Comparison of ENCODE assay signal across 17 cellular contexts in the genomic region with DNA sequence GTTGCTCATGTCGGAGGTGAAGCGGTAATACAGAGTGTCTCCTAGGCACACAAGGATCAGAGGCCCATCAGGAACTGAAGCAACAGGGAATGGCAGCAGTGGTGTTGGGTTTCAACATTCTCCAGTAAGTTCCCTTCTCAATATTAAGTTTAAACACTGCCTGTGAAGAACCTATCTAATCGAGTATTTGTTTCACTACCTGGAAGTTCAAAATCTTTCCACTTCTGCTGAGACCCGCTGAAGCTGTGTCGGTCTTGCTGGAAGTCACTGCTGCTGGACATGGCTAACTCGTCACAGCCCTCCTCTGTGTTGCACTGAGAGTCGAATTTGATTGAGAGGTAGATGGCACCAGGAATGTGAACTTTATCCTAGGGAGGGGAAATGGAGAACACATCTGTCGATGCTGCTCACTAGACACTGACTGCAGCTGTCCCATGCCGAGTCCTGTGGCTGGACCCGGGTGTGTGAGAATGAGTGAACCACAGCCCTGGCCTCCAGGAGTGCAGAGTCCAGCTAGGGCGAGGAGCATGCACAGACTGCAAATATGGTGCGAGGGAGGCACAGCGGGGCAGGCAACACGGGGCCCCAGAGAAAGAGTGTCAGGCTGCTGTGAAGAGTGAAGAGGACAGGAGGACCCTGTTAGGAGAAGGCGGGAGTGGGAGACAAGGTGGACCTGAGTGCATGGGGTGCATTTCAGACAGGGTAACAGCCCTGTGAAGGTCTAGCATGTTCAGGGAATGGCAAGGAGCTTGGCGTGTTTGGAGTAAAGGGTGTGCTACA.
"Had no signal": no experiment of that assay in that cellular context is flagged by ENCODE, and none has a peak within 500 bp of the region (broad histone marks: within the 10 kb centered on the region; RNA-seq: fewer than 3 reads in every experiment).

No MANE protein-coding gene starts in this region.

- H2AFZ ChIP-seq: parathyroid adenoma had no signal

- H3K4me3 Mint-ChIP-seq: activated T-cell treated with anti-CD3 and anti-CD28 coated beads, Interleukin-2, amount 50 U/mL, for 4 hours had no signal

- H3K27ac Mint-ChIP-seq: activated naive CD4-positive, alpha-beta T cell treated with anti-CD3 and anti-CD28 coated beads, Interleukin-2, amount 50 U/mL, for 72 hours had no signal

- H3K9ac ChIP-seq: parathyroid adenoma had no signal

- ATAC-seq: activated naive CD4-positive, alpha-beta T cell treated with anti-CD3 and anti-CD28 coated beads, Interleukin-2, amount 50 U/mL, for 72 hours; activated T-cell treated with anti-CD3 and anti-CD28 coated beads, Interleukin-2, amount 50 U/mL, for 4 hours; esophagus mucosa; left lung had no signal

- H3K9me3 Mint-ChIP-seq: activated naive CD4-positive, alpha-beta T cell treated with anti-CD3 and anti-CD28 coated beads, Interleukin-2, amount 50 U/mL, for 72 hours; activated T-cell treated with anti-CD3 and anti-CD28 coated beads, Interleukin-2, amount 50 U/mL, for 4 hours had no signal

- H3K4me1 ChIP-seq: colonic mucosa, parathyroid adenoma had no signal

- H3K79me2 ChIP-seq: parathyroid adenoma had no signal

- H3K27me3 ChIP-seq: colonic mucosa, left lung, tibial nerve had no signal

- H3K27ac ChIP-seq: colonic mucosa, left lung, parathyroid adenoma, tibial nerve had no signal

- DNase-seq: activated CD4-positive, alpha-beta T cell treated with anti-CD3 and anti-CD28 coated beads, Interleukin-2, amount 50 U/mL, for 48 hours; activated CD4-positive, CD25-positive, alpha-beta regulatory T cell treated with anti-CD3 and anti-CD28 coated beads, Interleukin-2, amount 50 U/mL, for 72 hours; activated gamma-delta T cell; activated T-cell treated with anti-CD3 and anti-CD28 coated beads, Interleukin-2, amount 50 U/mL, for 4 hours; colonic mucosa; islet precursor cell; stimulated activated CD4-positive, alpha-beta T cell treated with anti-CD3 and anti-CD28 coated beads, Interleukin-15, amount 100 ng/mL, for 24 hours; stimulated activated CD4-positive, alpha-beta T cell treated with anti-CD3 and anti-CD28 coated beads, Interleukin-4, amount 100 ng/mL, for 1 hour; stimulated activated naive CD4-positive, alpha-beta T cell treated with Interleukin-2 at 50 U/mL for 16 hours; substantia nigra; SW 1271; T-helper 9 cell had no signal

- H3K4me3 ChIP-seq: colonic mucosa, left lung, tibial nerve had no signal

- H3K9me3 ChIP-seq: colonic mucosa, left lung, tibial nerve had no signal
